Comparison of ENCODE assay signal across 8 cellular contexts in genomic region chr2:189347540-189347939, GRCh38.
DNase-seq lines count a peak whose midpoint lies in the region; ATAC-seq, FAIRE-seq and TF ChIP-seq lines count a peak whose summit lies in the region.

No MANE protein-coding gene starts in this region.

- in situ Hi-C loops in GM13976 (cut with MboI; ENCODE audit: low sequenced_read_pairs, unreplicated experiment): no loop called here

- no peak overlapping the region for H3K9ac ChIP-seq in endothelial cell of umbilical vein (replicated peaks; ENCODE audit: extremely low read depth, insufficient read depth, low read length)

- TF ChIP-seq POLR2A in endothelial cell of umbilical vein (IDR thresholded peaks at IDR 0.05; ENCODE audit: low read depth, low read length) (no peak), prostate gland (IDR thresholded peaks at IDR 0.05) (no peak)

- no peaks in the 10 kb centered on the region for H3K36me3 ChIP-seq in endothelial cell of umbilical vein (ENCODE audit: control insufficient read depth in 2 of 2, extremely low read depth in 1 of 2, insufficient read depth in 2 of 2, low read length in 2 of 2)
- no peaks in the 10 kb centered on the region for H3K36me3 ChIP-seq in muscle layer of duodenum (ENCODE audit: control insufficient read depth in 1 of 2, insufficient read depth in 2 of 2, low read length in 2 of 2)
- no peaks in the 10 kb centered on the region for H3K36me3 ChIP-seq in prostate gland

- H4K20me1 ChIP-seq in endothelial cell of umbilical vein (replicated peaks; ENCODE audit: control insufficient read depth, extremely low read depth, insufficient read depth, low read length): no peaks in the 10 kb centered on the region

- FAIRE-seq in RCC 7860 (lab: Jason Lieb, UNC) (peak; percentile 92), endothelial cell of umbilical vein (lab: Jason Lieb, UNC) (peak; percentile 62)

- peaks cover 8% of the 10 kb centered on the region for H3K4me1 ChIP-seq in endothelial cell of umbilical vein (ENCODE audit: control insufficient read depth, extremely low read depth, insufficient read depth, low read length)
- H3K4me1 ChIP-seq in muscle layer of duodenum (ENCODE audit: control insufficient read depth in 1 of 2, insufficient read depth in 2 of 2, low read length in 2 of 2): peaks cover 0 to 10% of the 10 kb centered on the region in 2 donors
- H3K4me1 ChIP-seq in prostate gland (replicated peaks): no peaks in the 10 kb centered on the region

- H2AFZ ChIP-seq in endothelial cell of umbilical vein (ENCODE audit: low read depth, low read length): peak overlapping the region; percentile 43

- peak; percentile 85 for DNase-seq in AG04449 (ENCODE audit: low read depth, low spot score)
- peak; percentile 12 for DNase-seq in GM13976 (ENCODE audit: low spot score)
- DNase-seq in RCC 7860 (ENCODE audit: low spot score): peak; percentile 90
- DNase-seq in endothelial cell of umbilical vein (ENCODE audit: low read depth, low spot score): peak; percentile 87
- no peak for DNase-seq in DMS79 treated with DMSO at 0.1 percent for 48 hours (lab: John Stamatoyannopoulos, UW)
- DNase-seq in prostate gland (ENCODE audit: low spot score): no peak

- POLR2A ChIA-PET in AG04449 (lab: Yijun Ruan, JAX) (no interaction called here), endothelial cell of umbilical vein (lab: Charles Lee) (no interaction called here)

- H3K4me2 ChIP-seq in endothelial cell of umbilical vein (ENCODE audit: insufficient read depth, low read length): no peak overlapping the region

- H3K9me3 ChIP-seq in endothelial cell of umbilical vein (replicated peaks; ENCODE audit: control insufficient read depth, insufficient read depth, low read length) (no peaks in the 10 kb centered on the region), muscle layer of duodenum (ENCODE audit: control insufficient read depth in 1 of 2, low read length in 2 of 2) (peaks cover 0 to 3% of the 10 kb centered on the region in 2 donors), prostate gland (no peaks in the 10 kb centered on the region)

- peak; percentile 20 for TF ChIP-seq CTCF in AG04449 (IDR thresholded peaks at IDR 0.05; ENCODE audit: insufficient read depth, low read length, missing control alignments)
- TF ChIP-seq CTCF in GM13976 (IDR thresholded peaks at IDR 0.05; ENCODE audit: borderline replicate concordance, control extremely low read depth, extremely low read depth, insufficient read depth, missing control alignments): no peak
- TF ChIP-seq CTCF in endothelial cell of umbilical vein (IDR thresholded peaks at IDR 0.05; ENCODE audit: extremely low read depth in 1 of 2, insufficient read depth in 1 of 2, low read depth in 1 of 2, low read length in 2 of 2): no peak
- peak in 1 of 4 experiments; percentile 15 for TF ChIP-seq CTCF in prostate gland (IDR thresholded peaks at IDR 0.05)

- CTCF ChIA-PET in AG04449 (lab: Yijun Ruan, JAX): interaction anchor here (0.9 to 3.0 kb wide), 6 partner anchors 10 to 825 kb away, joined by 3 to 12 read pairs (median 6); partner anchors contain the start of gene COL5A2
- CTCF ChIA-PET in endothelial cell of umbilical vein (lab: Charles Lee): interaction anchor here (1.1 to 1.7 kb wide), 2 partner anchors 39 to 64 kb away, joined by 3 to 4 read pairs; no protein-coding TSS in a partner anchor

- BruUV-seq in endothelial cell of umbilical vein (replicated peaks; lab: Mats Ljungman, UMichigan): no TSS peak

- H3K27me3 ChIP-seq in endothelial cell of umbilical vein (ENCODE audit: control insufficient read depth in 2 of 2, insufficient read depth in 2 of 2, low read length in 2 of 2) (no peaks in the 10 kb centered on the region), muscle layer of duodenum (ENCODE audit: low read depth, low read length) (no peaks in the 10 kb centered on the region), prostate gland (replicated peaks; ENCODE audit: insufficient read depth) (no peaks in the 10 kb centered on the region)

- ATAC-seq in HG02678 (IDR thresholded peaks at IDR 0.05; ENCODE audit: unreplicated experiment): peak; percentile 54

- H3K9me1 ChIP-seq in endothelial cell of umbilical vein (replicated peaks; ENCODE audit: control insufficient read depth, extremely low read depth, insufficient read depth, low read length): no peaks in the 10 kb centered on the region

- 4% methylated on average over 1 of the region's 1 CpG for WGBS in prostate gland

- intact Hi-C loops in endothelial cell of umbilical vein (cut with micrococcal nuclease) (loop anchor here (1.0 kb wide), 1 partner anchor 253 kb away; no protein-coding TSS in a partner anchor), prostate gland (cut with DNase I) (no loop called here)

- no peak overlapping the region for H3K4me3 ChIP-seq in AG04449 (ENCODE audit: low read depth, low read length)
- no peak overlapping the region for H3K4me3 ChIP-seq in endothelial cell of umbilical vein (replicated peaks in 1 of 3; ENCODE audit: insufficient read depth in 1 of 3, low read depth in 1 of 3, low read length in 3 of 3)
- no peak overlapping the region for H3K4me3 ChIP-seq in muscle layer of duodenum (ENCODE audit: low read depth in 1 of 2, low read length in 2 of 2)
- H3K4me3 ChIP-seq in prostate gland: no peak overlapping the region

- H3K79me2 ChIP-seq in endothelial cell of umbilical vein (ENCODE audit: control insufficient read depth, insufficient read depth, low read length): no peaks in the 10 kb centered on the region

- peak overlapping the region; percentile 20 for H3K27ac ChIP-seq in endothelial cell of umbilical vein (ENCODE audit: insufficient read depth, low read depth, low read length)
- H3K27ac ChIP-seq in muscle layer of duodenum (ENCODE audit: low read length): peak overlapping the region; percentile 77
- no peak overlapping the region for H3K27ac ChIP-seq in prostate gland

- dilution Hi-C loops in endothelial cell of umbilical vein (cut with MboI; ENCODE audit: extremely low pct_ligation_motif_present, low sequenced_read_pairs): no loop called here

TF ChIP-seq in endothelial cell of umbilical vein, 7 proteins besides CTCF, POLR2A, EP300 and RAD21:
- no peak for TF ChIP-seq EZH2 (IDR thresholded peaks at IDR 0.05; ENCODE audit: borderline replicate concordance, low read depth, low read length, severe bottlenecking)
- peak; percentile 7 for TF ChIP-seq JUN (IDR thresholded peaks at IDR 0.05; ENCODE audit: borderline replicate concordance, insufficient read depth, insufficient read length, low read depth)

Comparison
In these comparisons a context has a peak if more than half of its experiments do, and no peak if none do; other contexts are left out.
1. DNase-seq: peak in AG04449 (single experiment), GM13976 (single experiment), RCC 7860 (single experiment) and endothelial cell of umbilical vein (single experiment); none in DMS79 treated with DMSO at 0.1 percent for 48 hours (single experiment) and prostate gland (single experiment).
2. H3K27ac ChIP-seq: peak in endothelial cell of umbilical vein (single experiment) and muscle layer of duodenum (single experiment); none in prostate gland (0 of 2).